In genomic region chr14:21521526-21521925, GRCh38 we compare ENCODE assay signal across 26 cellular contexts. TPM values are rescaled to one million over a fixed set of nuclear protein-coding genes. Genes with fewer than 3 reads are reported as not detected.
DNase-seq lines count a peak whose midpoint lies in the region; ATAC-seq and FAIRE-seq lines count a peak whose summit lies in the region.
"Had no signal": no experiment of that assay in that cellular context is flagged by ENCODE, and none has a peak within 500 bp of the region (broad histone marks: within the 10 kb centered on the region; RNA-seq: fewer than 3 reads in every experiment).

No MANE protein-coding gene starts in this region.

- H3K4me3 ChIP-seq in trophoblast cell (ENCODE audit: low read depth, low read length) (no peak overlapping the region), small intestine (ENCODE audit: low read depth in 1 of 2, low read length in 2 of 2) (no peak overlapping the region)
- H3K4me3 ChIP-seq: gastrocnemius medialis, left ventricle myocardium inferior, pancreas, skin epidermis, testis had no signal

- no peak overlapping the region for H2AK5ac ChIP-seq in trophoblast cell (ENCODE audit: low read length)

- H2AFZ ChIP-seq in trophoblast cell (ENCODE audit: insufficient read depth, low read length, poor library complexity) = no peak overlapping the region

- no peak overlapping the region for H4K8ac ChIP-seq in trophoblast cell (ENCODE audit: low read depth, low read length)

- H2BK12ac ChIP-seq in trophoblast cell (ENCODE audit: low read length) = no peak overlapping the region

- DNase-seq in EH (ENCODE audit: low read depth) = peak; percentile 84
- peak; percentile 42 for DNase-seq in LHCN-M2 (ENCODE audit: low read depth)
- DNase-seq in fibroblast of peridontal ligament (ENCODE audit: extremely low read depth) = peak; percentile 65
- peak; percentile 76 to 96 for DNase-seq in trophoblast cell
- DNase-seq in activated CD4-positive, alpha-beta T cell treated with anti-CD3 and anti-CD28 coated beads, Interleukin-2, amount 50 U/mL, for 1 hour = no peak
- no peak for DNase-seq in NCI-H82 treated with DMSO at 0.1 percent for 48 hours (lab: John Stamatoyannopoulos, UW; ENCODE audit: unreplicated experiment)
- DNase-seq in small intestine = no peak
- DNase-seq: activated B cell treated with CpG ODN at 0.5 μM for 24 hours; activated CD8-positive, alpha-beta memory T cell treated with anti-CD3 and anti-CD28 coated beads for 24 hours; amniotic stem cell; cerebellar nuclear complex; DMS53; effector memory CD8-positive, alpha-beta T cell; gastrocnemius medialis; left ventricle myocardium inferior; NCI-H187; pancreas; Right ventricle myocardium superior; stimulated activated CD4-positive, alpha-beta T cell treated with anti-CD3 and anti-CD28 coated beads, Interleukin-4, amount 100 ng/mL, for 4 hours; stimulated activated CD8-positive, alpha-beta memory T cell treated with anti-CD3 and anti-CD28 coated beads, Interleukin-4, amount 100 ng/mL, for 48 hours; T-helper 17 cell; testis had no signal

- H3K18ac ChIP-seq in trophoblast cell (ENCODE audit: low read length) = no peak overlapping the region

- H3K4me2 ChIP-seq in trophoblast cell (ENCODE audit: low read length) = no peak overlapping the region

- no peak overlapping the region for H4K12ac ChIP-seq in trophoblast cell (ENCODE audit: low read depth, low read length)

- no peak overlapping the region for H3K14ac ChIP-seq in trophoblast cell (ENCODE audit: low read length)

- no peak overlapping the region for H3K23ac ChIP-seq in trophoblast cell (ENCODE audit: low read length)

- H3K79me1 ChIP-seq in trophoblast cell (ENCODE audit: low read length) = no peaks in the 10 kb centered on the region

- no peak for FAIRE-seq in small intestine (lab: Jason Lieb, UNC)
- FAIRE-seq: GM19239, pancreas had no signal

- no peak overlapping the region for H3K27ac ChIP-seq in trophoblast cell (ENCODE audit: low read depth, low read length)
- H3K27ac ChIP-seq in small intestine (ENCODE audit: low read depth in 1 of 2, low read length in 1 of 2) = no peak overlapping the region
- H3K27ac ChIP-seq: gastrocnemius medialis, left ventricle myocardium inferior, pancreas, skin epidermis, testis had no signal

- H3K4me1 ChIP-seq in trophoblast cell (ENCODE audit: control insufficient read depth in 1 of 2, insufficient read depth in 2 of 2, low read length in 2 of 2) (peaks cover 2 to 3% of the 10 kb centered on the region in 2 experiments), small intestine (ENCODE audit: control insufficient read depth in 2 of 2, insufficient read depth in 1 of 2, low read depth in 1 of 2, low read length in 1 of 2) (no peaks in the 10 kb centered on the region)
- H3K4me1 ChIP-seq: pancreas had no signal

- H4K91ac ChIP-seq in trophoblast cell (ENCODE audit: low read depth, low read length) = no peak overlapping the region

- H3K79me2 ChIP-seq in trophoblast cell (ENCODE audit: control insufficient read depth, insufficient read depth, low read length, poor library complexity) = peaks cover 1% of the 10 kb centered on the region

- no peak overlapping the region for H3K9ac ChIP-seq in trophoblast cell (ENCODE audit: low read length)

- no peak overlapping the region for H2BK5ac ChIP-seq in trophoblast cell (ENCODE audit: low read depth, low read length, poor library complexity)

- no CpG with 5 or more reads among the region's 2 CpGs for WGBS in trophoblast cell (ENCODE audit: extremely low coverage, insufficient coverage, insufficient read length)
- WGBS in small intestine, 3 donors = 74 to 83% (median 75%) methylated on average over 2 of the region's 2 CpGs

- H3K36me3 ChIP-seq in trophoblast cell (ENCODE audit: control insufficient read depth in 1 of 2, insufficient read depth in 2 of 2, low read length in 2 of 2) (peaks cover 4 to 8% of the 10 kb centered on the region in 2 experiments), small intestine (ENCODE audit: control insufficient read depth in 2 of 2, insufficient read depth in 2 of 2, low read length in 2 of 2) (no peaks in the 10 kb centered on the region)
- H3K36me3 ChIP-seq: gastrocnemius medialis, left ventricle myocardium inferior, pancreas had no signal

- H3K27me3 ChIP-seq in trophoblast cell (ENCODE audit: insufficient read depth, low read length) (no peaks in the 10 kb centered on the region), small intestine (ENCODE audit: control insufficient read depth in 2 of 2, insufficient read depth in 2 of 2, low read length in 2 of 2) (no peaks in the 10 kb centered on the region)
- H3K27me3 ChIP-seq: pancreas, testis had no signal

- ATAC-seq in GM18870 (IDR thresholded peaks at IDR 0.05; ENCODE audit: unreplicated experiment) = no peak
- ATAC-seq: effector memory CD8-positive, alpha-beta T cell; gastrocnemius medialis; pancreas; T-helper 17 cell had no signal

- no peak overlapping the region for H3K4ac ChIP-seq in trophoblast cell (ENCODE audit: low read depth, low read length)

- H2BK120ac ChIP-seq in trophoblast cell (ENCODE audit: insufficient read depth, low read length, poor library complexity) = no peak overlapping the region

- H3K9me3 ChIP-seq in trophoblast cell (ENCODE audit: insufficient read depth, low read depth, low read length) (peaks cover 1% of the 10 kb centered on the region), small intestine (ENCODE audit: control insufficient read depth, low read depth) (no peaks in the 10 kb centered on the region)
- H3K9me3 ChIP-seq: gastrocnemius medialis, left ventricle myocardium inferior, pancreas, testis had no signal

RNA-seq across cellular contexts. Expression of gene SALL2, which starts 4.6 kb away (rescaled TPM):
- total RNA-seq in LHCN-M2 (2014; rRNA removed) = 3.5 and 7.1 TPM in 2 replicates
- 4.1 TPM for polyA plus RNA-seq in LHCN-M2 (2012)
- polyA plus RNA-seq in trophoblast cell (2013) = 10.9 and 11.6 TPM in 2 replicates
- 1 to 10 TPM in 2 of 3 donors, not detected in 1; 1.6 to 2.5 TPM for polyA plus RNA-seq in small intestine

RNA-seq across cellular contexts. Expression of gene METTL3, which starts 10.4 kb away (rescaled TPM):
- 74.3 and 85.0 TPM in 2 replicates for total RNA-seq in LHCN-M2 (2014; rRNA removed)
- 26.7 TPM for polyA plus RNA-seq in LHCN-M2 (2012)
- 33.6 and 35.2 TPM in 2 replicates for polyA plus RNA-seq in trophoblast cell (2013)
- polyA plus RNA-seq in small intestine = 10 to 100 TPM; 12.3 to 25.8 (median 14.1) TPM

RNA-seq across cellular contexts. Expression of gene TOX4, which starts 44.5 kb away (rescaled TPM):
- 30.7 and 44.7 TPM in 2 replicates for total RNA-seq in LHCN-M2 (2014; rRNA removed)
- 69.9 TPM for polyA plus RNA-seq in LHCN-M2 (2012)
- polyA plus RNA-seq in trophoblast cell (2013) = 74.2 and 74.3 TPM in 2 replicates
- 10 to 100 TPM; 20.4 to 28.4 (median 21.1) TPM for polyA plus RNA-seq in small intestine

RNA-seq across cellular contexts. Expression of gene RAB2B, which starts 44.8 kb away (rescaled TPM):
- total RNA-seq in LHCN-M2 (2014; rRNA removed) = 36.5 and 39.9 TPM in 2 replicates
- 15.5 TPM for polyA plus RNA-seq in LHCN-M2 (2012)
- polyA plus RNA-seq in trophoblast cell (2013) = 24.2 and 24.9 TPM in 2 replicates
- polyA plus RNA-seq in small intestine = 1 to 10 TPM; 7.4 to 8.4 (median 7.6) TPM

RNA-seq across cellular contexts. Expression of gene OR10G3, which starts 58.4 kb away (rescaled TPM):
- total RNA-seq in LHCN-M2 (2014; rRNA removed) = not detected in 2 replicates
- not detected for polyA plus RNA-seq in LHCN-M2 (2012)
- polyA plus RNA-seq in trophoblast cell (2013) = not detected in 2 replicates
- not detected for polyA plus RNA-seq in small intestine
- total RNA-seq: activated B cell treated with CpG ODN at 0.5 μM for 24 hours, gastrocnemius medialis, left ventricle myocardium inferior, NCI-H460, pancreas, Right ventricle myocardium superior, T-helper 17 cell, testis had no signal
- polyA plus RNA-seq: pancreas had no signal

Comparison
In these comparisons a context has a peak if more than half of its experiments do, and no peak if none do; other contexts are left out.
1. DNase-seq: peak in EH (single experiment), LHCN-M2 (single experiment), fibroblast of peridontal ligament (single experiment) and trophoblast cell (2 of 2); none in activated CD4-positive, alpha-beta T cell treated with anti-CD3 and anti-CD28 coated beads, Interleukin-2, amount 50 U/mL, for 1 hour (single experiment), NCI-H82 treated with DMSO at 0.1 percent for 48 hours (single experiment) and small intestine (single experiment).